8 cellular contexts compared by ENCODE assay signal in genomic region chr3:133573054-133573628, GRCh38. TPM values are rescaled to one million over a fixed set of nuclear protein-coding genes. Genes with fewer than 3 reads are reported as not detected.
DNase-seq lines count a peak whose midpoint lies in the region; ATAC-seq, FAIRE-seq and TF ChIP-seq lines count a peak whose summit lies in the region.

No MANE protein-coding gene starts in this region.

- peaks cover 11% of the 10 kb centered on the region for H3F3A ChIP-seq in smooth muscle cell (ENCODE audit: low read depth)

- no peaks in the 10 kb centered on the region for H3K27me3 ChIP-seq in K562 (ENCODE audit: control insufficient read depth in 2 of 2, insufficient read depth in 2 of 2, low read length in 2 of 2)
- H3K27me3 ChIP-seq in iPS-15b (ENCODE audit: control insufficient read depth, insufficient read depth, low read length) = no peaks in the 10 kb centered on the region
- H3K27me3 ChIP-seq in smooth muscle cell (ENCODE audit: low read depth) = no peaks in the 10 kb centered on the region

- peak in 2 of 3 experiments; percentile 3 to 19; a peak in 3 of 6 replicates for TF ChIP-seq CTCF in K562 (IDR thresholded peaks at IDR 0.05 in 2 of 3, conservative IDR thresholded peaks at IDR 0.05 in 1 of 3; ENCODE audit: insufficient read depth in 2 of 3, low read depth in 1 of 3, low read length in 3 of 3)
- TF ChIP-seq CTCF in smooth muscle cell (IDR thresholded peaks at IDR 0.05; ENCODE audit: borderline replicate concordance, insufficient read depth, poor library complexity, severe bottlenecking) = no peak

- H3K36me3 ChIP-seq in K562 (ENCODE audit: control insufficient read depth, insufficient read depth, low read length) (peaks cover 34% of the 10 kb centered on the region), iPS-15b (ENCODE audit: control insufficient read depth, insufficient read depth, low read length) (peaks cover 5% of the 10 kb centered on the region), smooth muscle cell (ENCODE audit: low read depth) (peaks cover 1% of the 10 kb centered on the region)

- intact Hi-C loops in K562 (cut with micrococcal nuclease) = loop anchor here (10.0 kb wide), 1 partner anchor 848 kb away; the partner anchor contains the start of gene NPHP3

- 0% methylated on average over 22 of the region's 33 CpGs for WGBS in K562 (ENCODE audit: insufficient coverage, low coverage, missing lambda C conversion rate)
- 2% methylated on average over 31 of the region's 33 CpGs for WGBS in smooth muscle cell (ENCODE audit: low lambda C conversion rate)

- H3K9me1 ChIP-seq in K562 (ENCODE audit: control insufficient read depth, insufficient read depth, low read length) = no peaks in the 10 kb centered on the region

- TF ChIP-seq EP300 in K562 (IDR thresholded peaks at IDR 0.05; ENCODE audit: low read length) = no peak

- DNase-seq in SK-MEL-5 (ENCODE audit: low read depth, low spot score) (peak; percentile 100), K562 (ENCODE audit: extremely low read depth in 1 of 4, low spot score in 3 of 4) (peak; percentile 81 to 98 (median 89)), smooth muscle cell (lab: John Stamatoyannopoulos, UW; ENCODE audit: unreplicated experiment) (no peak), NCI-H1417 treated with DMSO at 0.1 percent for 48 hours (lab: John Stamatoyannopoulos, UW) (no peak), anterior cingulate cortex (lab: John Stamatoyannopoulos, UW) (no peak)

- H3K9me3 ChIP-seq in K562 (replicated peaks; ENCODE audit: control insufficient read depth, insufficient read depth, low read depth, low read length) (no peaks in the 10 kb centered on the region), iPS-15b (ENCODE audit: control insufficient read depth, insufficient read depth, low read length) (no peaks in the 10 kb centered on the region), smooth muscle cell (replicated peaks; ENCODE audit: low read depth) (no peaks in the 10 kb centered on the region)

- H3K4me2 ChIP-seq in K562 (ENCODE audit: insufficient read depth, low read length) (peak overlapping the region; percentile 79), smooth muscle cell (peak overlapping the region; percentile 81)

- BruUV-seq in K562 (replicated peaks; lab: Mats Ljungman, UMichigan) = no TSS peak

- H3K9ac ChIP-seq in K562 (ENCODE audit: insufficient read depth in 1 of 2, low read depth in 2 of 2, low read length in 2 of 2) = peak overlapping the region; percentile 77 to 96
- H3K9ac ChIP-seq in iPS-15b (ENCODE audit: low read depth, low read length) = no peak overlapping the region
- H3K9ac ChIP-seq in smooth muscle cell (ENCODE audit: low read depth) = peak overlapping the region; percentile 91

- ATAC-seq in GM18502 (IDR thresholded peaks at IDR 0.05; ENCODE audit: poor library complexity, unreplicated experiment) = peak; percentile 79
- ATAC-seq in HG02938 (IDR thresholded peaks at IDR 0.05; ENCODE audit: unreplicated experiment) = peak; percentile 68
- peak; percentile 93 for ATAC-seq in K562

- H3K4me1 ChIP-seq in K562 (replicated peaks in 1 of 2; ENCODE audit: control insufficient read depth in 2 of 2, insufficient read depth in 2 of 2, low read length in 2 of 2) (peaks cover 7 to 20% of the 10 kb centered on the region in 2 experiments; a peak in 4 of 5 replicates), iPS-15b (ENCODE audit: control insufficient read depth, insufficient read depth, low read length) (peaks cover 12% of the 10 kb centered on the region), smooth muscle cell (ENCODE audit: low read depth) (peaks cover 26% of the 10 kb centered on the region)

- POLR2A ChIA-PET in K562 (lab: Yijun Ruan, JAX) = interaction anchor here (0.7 to 2.0 kb wide), 5 partner anchors 11 to 1363 kb away, joined by 3 to 10 read pairs (median 4); no protein-coding TSS in a partner anchor

- peak; percentile 99 for FAIRE-seq in K562 (lab: Jason Lieb, UNC)

- peak; percentile 87 for TF ChIP-seq POLR2A in K562 (conservative IDR thresholded peaks at IDR 0.05)

- H2AFZ ChIP-seq in K562 (ENCODE audit: low read depth, low read length) = peak overlapping the region; percentile 84
- H2AFZ ChIP-seq in smooth muscle cell (ENCODE audit: low read depth) = peak overlapping the region; percentile 65

- peaks cover 20% of the 10 kb centered on the region for H4K20me1 ChIP-seq in K562 (replicated peaks; ENCODE audit: control insufficient read depth, insufficient read depth, low read length)
- peaks cover 38% of the 10 kb centered on the region for H4K20me1 ChIP-seq in smooth muscle cell (ENCODE audit: low read depth)

- H3K79me2 ChIP-seq in K562 (ENCODE audit: control insufficient read depth, insufficient read depth, low read length) (peaks cover 43% of the 10 kb centered on the region), smooth muscle cell (ENCODE audit: low read depth) (peaks cover 39% of the 10 kb centered on the region)

- H3K4me3 ChIP-seq in K562 = peak overlapping the region; percentile 80
- H3K4me3 ChIP-seq in iPS-15b (ENCODE audit: low read depth, low read length) = peak overlapping the region; percentile 61
- H3K4me3 ChIP-seq in smooth muscle cell = peak overlapping the region; percentile 74

- in situ Hi-C loops in SK-MEL-5 (cut with HindIII; ENCODE audit: low pct_unique_long_range_greater_than_20kb, low sequenced_read_pairs) (no loop called here), K562 (cut with MboI) (no loop called here)

- CTCF ChIA-PET in K562 (lab: Yijun Ruan, JAX; ENCODE audit: low intra/inter-chr PET ratio) = no interaction called here

- TF ChIP-seq RAD21 in K562 (CRISPR knock-in tag; conservative IDR thresholded peaks at IDR 0.05 in 1 of 2, IDR thresholded peaks at IDR 0.05 in 1 of 2) = no peak

- peak overlapping the region; percentile 95 for H3K27ac ChIP-seq in K562 (ENCODE audit: extremely low read depth, low read depth, low read length)
- H3K27ac ChIP-seq in smooth muscle cell (ENCODE audit: low read depth) = peak overlapping the region; percentile 91

TF ChIP-seq in K562, 482 proteins besides CTCF, POLR2A, EP300 and RAD21 (continues in another document):
- no peak for TF ChIP-seq KDM5B (IDR thresholded peaks at IDR 0.05; ENCODE audit: insufficient replicate concordance, low read depth, low read length)
- peak; percentile 90 for TF ChIP-seq SP1 (CRISPR knock-in tag; IDR thresholded peaks at IDR 0.05)
- no peak for TF ChIP-seq UBTF (IDR thresholded peaks at IDR 0.05; ENCODE audit: borderline replicate concordance in 1 of 2, low read depth in 2 of 2, low read length in 2 of 2)
- TF ChIP-seq MTA2 (IDR thresholded peaks at IDR 0.05; ENCODE audit: low read depth) = no peak
- TF ChIP-seq NR2F6 (CRISPR knock-in tag; IDR thresholded peaks at IDR 0.05) = no peak
- TF ChIP-seq MEIS2 (IDR thresholded peaks at IDR 0.05; ENCODE audit: partially characterized antibody) = peak; percentile 72
- peak; percentile 69; the same call in 1 of the 2 replicates for TF ChIP-seq TFAP4 (CRISPR knock-in tag; IDR thresholded peaks at IDR 0.05; ENCODE audit: borderline replicate concordance)
- peak; percentile 69 for TF ChIP-seq MAFK (IDR thresholded peaks at IDR 0.05; ENCODE audit: low read length)
- peak; percentile 71 for TF ChIP-seq TAF7 (tag; IDR thresholded peaks at IDR 0.05)

RNA-seq across cellular contexts. Expression of gene CDV3, which starts 0.3 kb away (rescaled TPM):
- 131 and 133 TPM in 2 replicates for total RNA-seq in SK-MEL-5 (2014; rRNA removed; shearing (Covaris generic))
- 109 and 125 TPM in 2 replicates for polyA plus RNA-seq in SK-MEL-5 (2015; cell fraction: cytosol; rRNA removed)
- 47.9 and 56.8 TPM in 2 replicates for polyA plus RNA-seq in SK-MEL-5 (2015; cell fraction: nucleus; rRNA removed)
- total RNA-seq in K562 (2011; cell fraction: chromatin; rRNA removed; ENCODE audit: low replicate concordance) = 12.9 and 28.4 TPM in 2 replicates
- 13.3 and 15.1 TPM in 2 replicates for total RNA-seq in K562 (2011; cell fraction: nucleolus; rRNA removed)
- 20.2 and 35.3 TPM in 2 replicates for total RNA-seq in K562 (2011; cell fraction: nucleoplasm; rRNA removed)
- 78.4 and 82.3 TPM in 2 replicates for total RNA-seq in K562 (2014; rRNA removed)
- 116 and 133 TPM in 2 replicates for total RNA-seq in K562 (2014; rRNA removed; fragmentation: Illumina TruSeq; extraction: Trizol)
- 120 and 128 TPM in 2 replicates for total RNA-seq in K562 (2015; rRNA removed; fragmentation: Illumina TruSeq; extraction: Trizol)
- total RNA-seq in K562 (2021) = 121 and 123 TPM in 2 replicates
- 68.6 and 75.1 TPM in 2 replicates for polyA plus RNA-seq in K562 (2011; rRNA removed)
- polyA plus RNA-seq in K562 (2011; cell fraction: cytosol; rRNA removed) = 14.2 and 29.1 TPM in 2 replicates
- polyA plus RNA-seq in K562 (2011; cell fraction: nucleus; rRNA removed) = 17.4 and 20.8 TPM in 2 replicates
- polyA plus RNA-seq in K562 (2012) = 65.8 and 87.6 TPM in 2 replicates
- 112 and 120 TPM in 2 replicates for polyA plus RNA-seq in K562 (2014; fragmentation: Illumina TruSeq; extraction: Trizol)
- polyA plus RNA-seq in K562 (2014; fragmentation: Nextera tagmentation; extraction: Ambion mirVana) = 100 to 1,000 TPM in 1 of 2 experiments, 10 to 100 TPM in 1; 72.3 to 273 TPM
- 83.4 and 86.2 TPM in 2 replicates for polyA plus RNA-seq in K562 (2014; rRNA removed)
- polyA minus RNA-seq in K562 (2011; rRNA and poly(A)+ RNA removed) = 83.2 and 102 TPM in 2 replicates
- polyA minus RNA-seq in K562 (2011; cell fraction: cytosol; rRNA and poly(A)+ RNA removed) = 39.9 and 52.1 TPM in 2 replicates
- 10.5 and 20.2 TPM in 2 replicates for polyA minus RNA-seq in K562 (2011; cell fraction: nucleus; rRNA and poly(A)+ RNA removed)
- total RNA-seq in smooth muscle cell = 135 and 139 TPM in 2 replicates
- 70.2 and 84.0 TPM in 2 replicates for polyA plus RNA-seq in smooth muscle cell

Comparison
In these comparisons a context has a peak if more than half of its experiments do, and no peak if none do; other contexts are left out.
1. DNase-seq: peak in SK-MEL-5 (single experiment) and K562 (4 of 4); none in smooth muscle cell (single experiment), NCI-H1417 treated with DMSO at 0.1 percent for 48 hours (single experiment) and anterior cingulate cortex (0 of 58).
2. Peak in every context shown above with its lines, with median percentiles within 50 percentile points of each other: ATAC-seq and H3K4me3 ChIP-seq.